30 cellular contexts compared by ENCODE assay signal in genomic region chr6:35199866-35200265, GRCh38. TPM values are rescaled to one million over a fixed set of nuclear protein-coding genes. Genes with fewer than 3 reads are reported as not detected.
"Had no signal": no experiment of that assay in that cellular context is flagged by ENCODE, and none has a peak within 500 bp of the region (broad histone marks: within the 10 kb centered on the region; RNA-seq: fewer than 3 reads in every experiment).

No MANE protein-coding gene starts in this region.

- H3K36me3 ChIP-seq: gastrocnemius medialis, heart left ventricle, left lung, neural progenitor cell, ovary, sigmoid colon, transverse colon, upper lobe of right lung, uterus had no signal

- H3K27me3 ChIP-seq: heart left ventricle, hepatocyte, left lung, neural progenitor cell, ovary, uterus had no signal

- H3K4me1 ChIP-seq: gastrocnemius medialis, left lung, neural progenitor cell, upper lobe of right lung, uterus had no signal

- H2AFZ ChIP-seq: hepatocyte, neural progenitor cell had no signal

- DNase-seq: effector CD4-positive, alpha-beta T cell; endodermal cell; foreskin fibroblast; gastrocnemius medialis; heart left ventricle; kidney; left cardiac atrium; left lung; mesendoderm; midbrain; naive thymus-derived CD4-positive, alpha-beta T cell; ovary; retina; sigmoid colon; stimulated activated CD4-positive, alpha-beta T cell treated with anti-CD3 and anti-CD28 coated beads, Interleukin-2, amount 100 ng/mL, for 24 hours; stimulated activated CD4-positive, alpha-beta T cell treated with anti-CD3 and anti-CD28 coated beads, Interleukin-4, amount 100 ng/mL, for 24 hours; stimulated activated naive CD8-positive, alpha-beta T cell treated with anti-CD3 and anti-CD28 coated beads, Interleukin-15, Interleukin-2, amounts not matched to agents 100 U/mL and 50 U/mL, for 24 hours; transverse colon; upper lobe of right lung; uterus had no signal

- ATAC-seq: esophagus mucosa; gastrocnemius medialis; heart left ventricle; left cardiac atrium; left lung; naive thymus-derived CD4-positive, alpha-beta T cell; stimulated activated effector memory CD8-positive, alpha-beta T cell treated with anti-CD3 and anti-CD28 coated beads, Interleukin-12 subunit alpha, Interleukin-12 subunit beta, amount 100 ng/mL, for 72 hours; stimulated activated naive CD8-positive, alpha-beta T cell treated with anti-CD3 and anti-CD28 coated beads, Interleukin-15, Interleukin-2, amounts not matched to agents 100 U/mL and 50 U/mL, for 24 hours; upper lobe of right lung had no signal

- H3K4me2 ChIP-seq: hepatocyte, neural progenitor cell had no signal

- H3K4me3 ChIP-seq: coronary artery, gastrocnemius medialis, heart left ventricle, hepatocyte, left lung, neural progenitor cell, ovary, sigmoid colon, transverse colon, upper lobe of right lung, uterus had no signal

- H3K9me3 ChIP-seq: gastrocnemius medialis, left lung, ovary, sigmoid colon, upper lobe of right lung, uterus had no signal

- H3K27ac ChIP-seq: coronary artery, epithelial cell of prostate, gastrocnemius medialis, heart left ventricle, hepatocyte, left lung, neural progenitor cell, ovary, sigmoid colon, transverse colon, upper lobe of right lung, uterus had no signal

- H3K79me2 ChIP-seq: hepatocyte had no signal

RNA-seq across cellular contexts. Expression of gene SCUBE3, which starts 13.9 kb away (rescaled TPM):
- total RNA-seq: naive thymus-derived CD4-positive, alpha-beta T cell had no signal

RNA-seq across cellular contexts. Expression of gene TCP11, which starts 58.7 kb away (rescaled TPM):
- total RNA-seq: endodermal cell; esophagus mucosa; heart left ventricle; hepatocyte; left cardiac atrium; lung microvascular endothelial cell; mucosa of gallbladder; naive thymus-derived CD4-positive, alpha-beta T cell; posterior vena cava; skeletal muscle tissue; upper lobe of right lung had no signal
- polyA plus RNA-seq: hepatocyte; naive thymus-derived CD4-positive, alpha-beta T cell; sigmoid colon had no signal
